Comparison of ENCODE assay signal across 9 cellular contexts in the genomic region with DNA sequence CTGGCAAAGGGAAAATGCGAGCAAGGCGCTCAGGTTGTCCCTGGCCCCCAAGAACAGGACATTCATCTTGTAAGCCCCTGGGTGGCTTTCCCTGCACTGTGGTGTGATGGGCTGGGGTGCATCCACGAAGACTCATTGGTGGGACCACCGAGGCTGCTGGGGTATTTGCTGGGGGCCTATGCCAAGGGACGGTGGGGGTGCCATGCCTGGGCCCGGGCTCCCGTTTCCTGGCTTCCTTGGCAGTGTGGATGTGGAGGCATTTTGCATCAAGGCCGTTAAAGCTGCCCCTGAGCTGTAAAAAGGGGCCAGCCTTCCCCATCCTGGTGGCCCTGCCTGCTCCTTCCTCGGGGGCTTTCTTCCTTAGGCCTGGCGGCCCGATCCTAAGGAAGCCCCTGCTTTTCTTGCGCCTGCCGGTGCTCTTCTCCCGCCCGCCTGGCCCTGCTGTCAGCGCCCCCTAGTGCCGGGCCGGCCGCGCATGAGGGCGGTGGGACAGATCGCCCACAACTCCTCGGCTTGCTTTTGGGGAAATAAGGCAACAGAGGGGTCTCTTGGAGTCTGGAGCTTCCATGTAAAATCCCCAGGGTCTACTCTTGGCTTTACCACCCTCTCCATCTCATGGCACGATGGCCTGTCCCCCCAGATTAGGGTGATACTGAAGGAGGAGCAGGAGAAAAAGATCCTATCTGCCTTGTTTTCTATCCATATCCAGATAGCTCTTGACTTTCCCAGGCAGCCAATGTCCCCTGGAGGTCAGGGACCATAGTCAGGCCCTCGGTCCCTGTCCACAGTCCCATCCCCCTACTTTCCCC. TPM values are rescaled to one million over a fixed set of nuclear protein-coding genes. Genes with fewer than 3 reads are reported as not detected.
A peak's percentile ranks its signal among the peaks of the same experiment; 100 is the strongest.
DNase-seq lines count a peak whose midpoint lies in the region; ATAC-seq, FAIRE-seq and TF ChIP-seq lines count a peak whose summit lies in the region.
"Had no signal": no experiment of that assay in that cellular context is flagged by ENCODE, and none has a peak within 500 bp of the region (broad histone marks: within the 10 kb centered on the region; RNA-seq: fewer than 3 reads in every experiment).

No MANE protein-coding gene starts in this region.

- H3K4me3 ChIP-seq in PC-9 (no peak overlapping the region), GM12878 (no peak overlapping the region)

- no peaks in the 10 kb centered on the region for H3K9me2 ChIP-seq in PC-9 (ENCODE audit: insufficient read depth)

- TF ChIP-seq RAD21 in GM12878 (IDR thresholded peaks at IDR 0.05; ENCODE audit: insufficient read depth, low read depth, low read length) = peak; percentile 77

- RAD21 ChIA-PET in GM12878 (lab: Charles Lee; ENCODE audit: unreplicated experiment) = no interaction called here

- H3K4me1 ChIP-seq in PC-9 (replicated peaks; ENCODE audit: insufficient read depth) (0 out of 2 replicates have a peak, but pooled peaks cover 6% of the 10 kb centered on the region), GM12878 (ENCODE audit: control insufficient read depth, insufficient read depth, low read length) (no peaks in the 10 kb centered on the region)

- H3K9me3 ChIP-seq in PC-9 (ENCODE audit: insufficient read depth, low read depth) (no peaks in the 10 kb centered on the region), GM12878 (replicated peaks; ENCODE audit: control insufficient read depth, insufficient read depth, low read length) (no peaks in the 10 kb centered on the region)

- H3K27me3 ChIP-seq in PC-9 (ENCODE audit: insufficient read depth, low read depth) = no peaks in the 10 kb centered on the region
- H3K27me3 ChIP-seq in GM12878 (replicated peaks in 1 of 2; ENCODE audit: control insufficient read depth in 2 of 2, insufficient read depth in 2 of 2, low read length in 1 of 2) = no peaks in the 10 kb centered on the region; a peak in 2 of 4 replicates

- H2AFZ ChIP-seq in PC-9 (no peak overlapping the region), GM12878 (ENCODE audit: control insufficient read depth, low read depth, low read length) (no peak overlapping the region)

- ATAC-seq in GM12878 (peak; percentile 88), HG02759 (IDR thresholded peaks at IDR 0.05; ENCODE audit: unreplicated experiment) (no peak)

- H3K9ac ChIP-seq in GM12878 (ENCODE audit: control insufficient read depth, insufficient read depth, low read length) = no peak overlapping the region

- H3K27ac ChIP-seq in PC-9 = no peak overlapping the region
- no peak overlapping the region for H3K27ac ChIP-seq in GM12878 (ENCODE audit: control insufficient read depth, insufficient read depth)

- TF ChIP-seq CTCF in PC-9 (conservative IDR thresholded peaks at IDR 0.05) (peak; percentile 88), GM12878 (IDR thresholded peaks at IDR 0.05 in 2 of 3, conservative IDR thresholded peaks at IDR 0.05 in 1 of 3; ENCODE audit: control insufficient read depth in 2 of 3, extremely low read depth in 1 of 3, insufficient read depth in 1 of 3, low read depth in 3 of 3, low read length in 3 of 3) (peak; percentile 67 to 94 (median 76))

- FAIRE-seq in GM12878 (lab: Jason Lieb, UNC) = no peak

- CTCF ChIA-PET in PC-9 (lab: Charles Lee) (interaction anchor here (0.7 kb wide), 2 partner anchors 9 to 15 kb away, joined by 4 read pairs; no protein-coding TSS in a partner anchor), GM12878 (lab: Yijun Ruan, JAX) (interaction anchor here (0.7 to 1.4 kb wide), 4 partner anchors 23 to 677 kb away, joined by 3 to 4 read pairs (median 4); no protein-coding TSS in a partner anchor)

- H3F3A ChIP-seq in PC-9 (ENCODE audit: insufficient read depth, low read depth) = peaks cover 3% of the 10 kb centered on the region; the same call in 1 of the 2 replicates

- TF ChIP-seq POLR2A in GM12878 (IDR thresholded peaks at IDR 0.05; ENCODE audit: low read depth, low read length) = no peak

- SMC1A ChIA-PET in GM12878 (lab: Charles Lee; ENCODE audit: uncharacterized antibody, unreplicated experiment) = no interaction called here

- BruUV-seq in PC-9 (replicated peaks; lab: Mats Ljungman, UMichigan) (no TSS peak), GM12878 (replicated peaks; lab: Mats Ljungman, UMichigan) (no TSS peak)

- 15% methylated on average over 25 of the region's 25 CpGs for WGBS in GM12878 (ENCODE audit: insufficient coverage, insufficient replicate concordance, low lambda C conversion rate, missing lambda C conversion rate)

- POLR2A ChIA-PET in PC-9 (lab: Charles Lee; ENCODE audit: unreplicated experiment) (no interaction called here), GM12878 (lab: Charles Lee) (no interaction called here)

- peak overlapping the region; percentile 23; the same call in 1 of the 2 replicates for H3K4me2 ChIP-seq in PC-9
- H3K4me2 ChIP-seq in GM12878 (ENCODE audit: control insufficient read depth, insufficient read depth) = no peak overlapping the region

- TF ChIP-seq EP300 in GM12878 (IDR thresholded peaks at IDR 0.05; ENCODE audit: borderline replicate concordance in 1 of 2, control insufficient read depth in 1 of 2, low read depth in 2 of 2, low read length in 2 of 2) = no peak

- in situ Hi-C loops in GM12878 (cut with MboI) = loop anchor here (5.0 kb wide), 2 partner anchors 378 to 668 kb away; no protein-coding TSS in a partner anchor

- peak; percentile 37 for DNase-seq in NCI-H1694 treated with DMSO at 0.1 percent for 48 hours (lab: John Stamatoyannopoulos, UW)
- DNase-seq in NCI-H1694 (lab: John Stamatoyannopoulos, UW) = no peak
- DNase-seq in PC-9 = peak in 1 of 2 experiments; percentile 51
- DNase-seq in GM12878 (ENCODE audit: low read depth, low spot score) = no peak
- DNase-seq in left kidney (ENCODE audit: low read depth, low spot score) = peak; percentile 81
- peak; percentile 25 for DNase-seq in stimulated activated naive CD4-positive, alpha-beta T cell treated with Interleukin-2 at 50 U/mL for 16 hours (lab: John Stamatoyannopoulos, UW)
- DNase-seq in Ammon's horn (ENCODE audit: low spot score) = no peak

- intact Hi-C loops in PC-9 (cut with micrococcal nuclease; ENCODE audit: unreplicated experiment) (loop anchor here (1.0 to 5.0 kb wide), 2 partner anchors 389 to 668 kb away; no protein-coding TSS in a partner anchor), GM12878 (cut with micrococcal nuclease; ENCODE audit: unreplicated experiment) (loop anchor here (1.0 to 5.0 kb wide), 3 partner anchors 388 to 668 kb away; no protein-coding TSS in a partner anchor)

- H3K79me2 ChIP-seq in PC-9 (ENCODE audit: low read depth) (no peaks in the 10 kb centered on the region), GM12878 (ENCODE audit: control insufficient read depth, insufficient read depth, low read length) (no peaks in the 10 kb centered on the region)

- H3K36me3 ChIP-seq in PC-9 (ENCODE audit: low read depth) = no peaks in the 10 kb centered on the region
- no peaks in the 10 kb centered on the region for H3K36me3 ChIP-seq in GM12878 (ENCODE audit: control insufficient read depth in 2 of 2, insufficient read depth in 2 of 2, low read length in 1 of 2)

- H4K20me1 ChIP-seq in PC-9 (ENCODE audit: insufficient read depth) (no peaks in the 10 kb centered on the region; the same call in 1 of the 2 replicates), GM12878 (ENCODE audit: control insufficient read depth, insufficient read depth) (no peaks in the 10 kb centered on the region)

TF ChIP-seq in GM12878, 131 proteins besides CTCF, POLR2A, EP300 and RAD21:
- TF ChIP-seq CHD2 (IDR thresholded peaks at IDR 0.05; ENCODE audit: borderline replicate concordance, low read depth, low read length) (no peak), HDAC6 (IDR thresholded peaks at IDR 0.05; ENCODE audit: unreplicated experiment) (no peak), MYC (IDR thresholded peaks at IDR 0.05; ENCODE audit: insufficient read depth, insufficient read length, insufficient replicate concordance, low read length, severe bottlenecking) (no peak), ETV6 (conservative IDR thresholded peaks at IDR 0.05 in 1 of 2, IDR thresholded peaks at IDR 0.05 in 1 of 2; ENCODE audit: borderline replicate concordance in 1 of 2, low read depth in 1 of 2) (0 out of 4 replicates have a peak, but pooled peaks of 1 of the 2 experiments have one; percentile 35), SMC3 (IDR thresholded peaks at IDR 0.05; ENCODE audit: borderline replicate concordance, low read length) (peak; percentile 70), CBX3 (IDR thresholded peaks at IDR 0.05; ENCODE audit: borderline replicate concordance, low read depth) (no peak), RELA (IDR thresholded peaks at IDR 0.05; ENCODE audit: borderline replicate concordance, partially characterized antibody) (no peak)
- TF ChIP-seq, protein P1, sequence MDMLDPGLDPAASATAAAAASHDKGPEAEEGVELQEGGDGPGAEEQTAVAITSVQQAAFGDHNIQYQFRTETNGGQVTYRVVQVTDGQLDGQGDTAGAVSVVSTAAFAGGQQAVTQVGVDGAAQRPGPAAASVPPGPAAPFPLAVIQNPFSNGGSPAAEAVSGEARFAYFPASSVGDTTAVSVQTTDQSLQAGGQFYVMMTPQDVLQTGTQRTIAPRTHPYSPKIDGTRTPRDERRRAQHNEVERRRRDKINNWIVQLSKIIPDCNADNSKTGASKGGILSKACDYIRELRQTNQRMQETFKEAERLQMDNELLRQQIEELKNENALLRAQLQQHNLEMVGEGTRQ (IDR thresholded peaks at IDR 0.05; ENCODE audit: borderline replicate concordance, low read depth, low read length) = no peak

RNA-seq across cellular contexts. Expression of gene TBX2, which starts 9.8 kb away (rescaled TPM):
- 0.44 and 0.60 TPM in 2 replicates for total RNA-seq in PC-9 (2021)
- total RNA-seq in GM12878 (2013; cell fraction: nucleolus; rRNA removed) = not detected in 2 replicates
- not detected in 2 replicates for total RNA-seq in GM12878 (2014; rRNA removed)
- not detected in 2 replicates for total RNA-seq in GM12878 (2014; rRNA removed; fragmentation: Illumina TruSeq; extraction: Trizol)
- 0.11 and 0.13 TPM in 2 replicates for total RNA-seq in GM12878 (2021)
- not detected for polyA plus RNA-seq in GM12878 (2011; ENCODE audit: low read depth)
- polyA plus RNA-seq in GM12878 (2011; rRNA removed) = not detected in 2 replicates
- polyA plus RNA-seq in GM12878 (2011; cell fraction: cytosol; rRNA removed) = not detected in 2 replicates
- polyA plus RNA-seq in GM12878 (2011; cell fraction: nucleus; rRNA removed) = not detected in 2 replicates
- polyA plus RNA-seq in GM12878 (2012) = not detected in 2 replicates
- not detected in 2 replicates for polyA plus RNA-seq in GM12878 (2014; fragmentation: Illumina TruSeq; extraction: Trizol)
- not detected for polyA plus RNA-seq in GM12878 (2014; fragmentation: Nextera tagmentation; extraction: Ambion mirVana)
- polyA plus RNA-seq in GM12878 (2014; rRNA removed) = not detected in 2 replicates
- polyA plus RNA-seq in GM12878 (2016; fragmentation: Nextera tagmentation; extraction: Ambion mirVana) = not detected
- polyA minus RNA-seq in GM12878 (2011; rRNA and poly(A)+ RNA removed) = not detected in 2 replicates
- not detected in 2 replicates for polyA minus RNA-seq in GM12878 (2011; cell fraction: cytosol; rRNA and poly(A)+ RNA removed)
- not detected in 2 replicates for polyA minus RNA-seq in GM12878 (2011; cell fraction: nucleus; rRNA and poly(A)+ RNA removed)
- total RNA-seq: pulmonary artery endothelial cell had no signal

Comparison
In these comparisons a context has a peak if more than half of its experiments do, and no peak if none do; other contexts are left out.
1. DNase-seq: peak in NCI-H1694 treated with DMSO at 0.1 percent for 48 hours (single experiment), left kidney (single experiment) and stimulated activated naive CD4-positive, alpha-beta T cell treated with Interleukin-2 at 50 U/mL for 16 hours (single experiment); none in NCI-H1694 (single experiment), GM12878 (single experiment) and Ammon's horn (single experiment).